41 cellular contexts compared by ENCODE assay signal in genomic region chr14:90705052-90705392, GRCh38.
"Had no signal": no experiment of that assay in that cellular context is flagged by ENCODE, and none has a peak within 500 bp of the region (broad histone marks: within the 10 kb centered on the region; RNA-seq: fewer than 3 reads in every experiment).

No MANE protein-coding gene starts in this region.

- H3K36me3 ChIP-seq: adrenal gland, ascending aorta, brain microvascular endothelial cell, breast epithelium, cardiac muscle cell had no signal

- H3K36me3 Mint-ChIP-seq: activated naive CD4-positive, alpha-beta T cell treated with anti-CD3 and anti-CD28 coated beads, Interleukin-2, amount 10 ng/mL, durations not matched to agents 7 days and 5 days; activated naive CD4-positive, alpha-beta T cell treated with anti-CD3 and anti-CD28 coated beads, Interleukin-2, amount 50 U/mL, for 24 hours; activated naive CD4-positive, alpha-beta T cell treated with anti-CD3 and anti-CD28 coated beads, Interleukin-2, amount 50 U/mL, for 72 hours; activated naive CD8-positive, alpha-beta T cell; activated naive CD8-positive, alpha-beta T cell treated with anti-CD3 and anti-CD28 coated beads for 36 hours; activated naive CD8-positive, alpha-beta T cell treated with anti-CD3 and anti-CD28 coated beads, Interleukin-2, amount 10 ng/mL, durations not matched to agents 7 days and 5 days had no signal

- DNase-seq: activated effector memory CD4-positive, alpha-beta T cell treated with anti-CD3 and anti-CD28 coated beads, Interleukin-2, amount 50 U/mL, for 16 hours; activated effector memory CD4-positive, alpha-beta T cell treated with Interleukin-2 at 50 U/mL for 16 hours; activated gamma-delta T cell; activated gamma-delta T cell treated with Interleukin-2 at 50 U/mL for 16 hours; activated naive CD4-positive, alpha-beta T cell; activated naive CD4-positive, alpha-beta T cell treated with anti-CD3 and anti-CD28 coated beads for 36 hours; activated naive CD4-positive, alpha-beta T cell treated with anti-CD3 and anti-CD28 coated beads, Interleukin-2, amount 10 ng/mL, durations not matched to agents 7 days and 5 days; activated naive CD4-positive, alpha-beta T cell treated with anti-CD3 and anti-CD28 coated beads, Interleukin-2, amount 50 U/mL, for 16 hours; activated naive CD4-positive, alpha-beta T cell treated with Interleukin-2 at 50 U/mL for 16 hours; activated naive CD8-positive, alpha-beta T cell treated with anti-CD3 and anti-CD28 coated beads for 36 hours; activated naive CD8-positive, alpha-beta T cell treated with anti-CD3 and anti-CD28 coated beads, Interleukin-2, amount 10 ng/mL, durations not matched to agents 7 days and 5 days; activated naive CD8-positive, alpha-beta T cell treated with anti-CD3 and anti-CD28 coated beads, Interleukin-2, amount 50 U/mL, for 24 hours; activated T-cell treated with anti-CD3 and anti-CD28 coated beads for 4 hours; activated T-cell treated with anti-CD3 and anti-CD28 coated beads, Interleukin-2, amount 50 U/mL, for 1 hour; activated T-cell treated with anti-CD3 and anti-CD28 coated beads, Interleukin-2, amount 50 U/mL, for 24 hours; activated T-cell treated with anti-CD3 and anti-CD28 coated beads, Interleukin-2, amount 50 U/mL, for 4 hours; activated T-cell treated with anti-CD3 and anti-CD28 coated beads, Interleukin-2, amount 50 U/mL, for 48 hours; activated T-cell treated with anti-CD3 and anti-CD28 coated beads, Interleukin-2, amount 50 U/mL, for 72 hours; adrenal gland; amniotic stem cell; amygdala; anterior cingulate cortex; aorta; body of pancreas; caudate nucleus; central memory CD4-positive, alpha-beta T cell; cerebellar nuclear complex had no signal

- H3K9me3 Mint-ChIP-seq: activated naive CD4-positive, alpha-beta T cell treated with anti-CD3 and anti-CD28 coated beads for 36 hours; activated naive CD4-positive, alpha-beta T cell treated with anti-CD3 and anti-CD28 coated beads, Interleukin-2, amount 10 ng/mL, durations not matched to agents 7 days and 5 days; activated naive CD4-positive, alpha-beta T cell treated with anti-CD3 and anti-CD28 coated beads, Interleukin-2, amount 50 U/mL, for 24 hours; activated naive CD4-positive, alpha-beta T cell treated with anti-CD3 and anti-CD28 coated beads, Interleukin-2, amount 50 U/mL, for 72 hours; activated naive CD8-positive, alpha-beta T cell treated with anti-CD3 and anti-CD28 coated beads for 36 hours; activated naive CD8-positive, alpha-beta T cell treated with anti-CD3 and anti-CD28 coated beads, Interleukin-2, amount 10 ng/mL, durations not matched to agents 7 days and 5 days; activated naive CD8-positive, alpha-beta T cell treated with anti-CD3 and anti-CD28 coated beads, Interleukin-2, amount 50 U/mL, for 24 hours; activated T-cell treated with anti-CD3 and anti-CD28 coated beads, Interleukin-2, amount 50 U/mL, for 24 hours; activated T-cell treated with anti-CD3 and anti-CD28 coated beads, Interleukin-2, amount 50 U/mL, for 4 hours; activated T-cell treated with anti-CD3 and anti-CD28 coated beads, Interleukin-2, amount 50 U/mL, for 72 hours; activated T-helper 1 cell treated with anti-CD3 and anti-CD28 coated beads, Interleukin-12 subunit alpha, Interleukin-12 subunit beta, Interleukin-2, Interleukin-4 antibody, amounts not matched to agents 30 ng/mL and 10 ng/mL and 1 ng/mL, durations not matched to agents 14 hours and 24 hours and 36 hours; activated T-helper 17 cell treated with anti-CD3 and anti-CD28 coated beads, Interleukin-2, amount 50 U/mL, for 72 hours; activated T-helper 2 cell treated with anti-CD3 and anti-CD28 coated beads, Interferon-gamma antibody, Interleukin-2, Interleukin-4, amounts not matched to agents 10 μg/mL and 5 μg/mL and 100 μg/mL, durations not matched to agents 14 hours and 24 hours and 36 hours; central memory CD8-positive, alpha-beta T cell had no signal

- H3K27me3 ChIP-seq: adrenal gland, ascending aorta, body of pancreas, brain microvascular endothelial cell, breast epithelium, cardiac muscle cell had no signal

- H3K27ac Mint-ChIP-seq: activated naive CD4-positive, alpha-beta T cell treated with anti-CD3 and anti-CD28 coated beads for 36 hours; activated naive CD4-positive, alpha-beta T cell treated with anti-CD3 and anti-CD28 coated beads, Interleukin-2, amount 10 ng/mL, durations not matched to agents 7 days and 5 days; activated naive CD4-positive, alpha-beta T cell treated with anti-CD3 and anti-CD28 coated beads, Interleukin-2, amount 50 U/mL, for 24 hours; activated naive CD8-positive, alpha-beta T cell; activated naive CD8-positive, alpha-beta T cell treated with anti-CD3 and anti-CD28 coated beads for 36 hours; activated naive CD8-positive, alpha-beta T cell treated with anti-CD3 and anti-CD28 coated beads, Interleukin-2, amount 10 ng/mL, durations not matched to agents 7 days and 5 days; activated naive CD8-positive, alpha-beta T cell treated with anti-CD3 and anti-CD28 coated beads, Interleukin-2, amount 50 U/mL, for 24 hours; activated T-cell treated with anti-CD3 and anti-CD28 coated beads, Interleukin-2, amount 50 U/mL, for 24 hours; activated T-cell treated with anti-CD3 and anti-CD28 coated beads, Interleukin-2, amount 50 U/mL, for 72 hours; activated T-helper 1 cell treated with anti-CD3 and anti-CD28 coated beads, Interleukin-12 subunit alpha, Interleukin-12 subunit beta, Interleukin-2, Interleukin-4 antibody, amounts not matched to agents 30 ng/mL and 10 ng/mL and 1 ng/mL, durations not matched to agents 14 hours and 24 hours and 36 hours; activated T-helper 17 cell treated with anti-CD3 and anti-CD28 coated beads, Interleukin-2, amount 50 U/mL, for 72 hours; activated T-helper 2 cell treated with anti-CD3 and anti-CD28 coated beads, Interferon-gamma antibody, Interleukin-2, Interleukin-4, amounts not matched to agents 10 μg/mL and 5 μg/mL and 100 μg/mL, durations not matched to agents 14 hours and 24 hours and 36 hours had no signal

- H3K4me1 ChIP-seq: adrenal gland, ascending aorta, body of pancreas, breast epithelium had no signal

- H3K27ac ChIP-seq: adrenal gland, ascending aorta, body of pancreas, brain microvascular endothelial cell, breast epithelium, cardiac muscle cell had no signal

- H3K9me3 ChIP-seq: adrenal gland, ascending aorta, body of pancreas, breast epithelium had no signal

- H3K4me3 ChIP-seq: adrenal gland, ascending aorta, body of pancreas, breast epithelium, cardiac muscle cell had no signal

- H3K27me3 Mint-ChIP-seq: activated naive CD8-positive, alpha-beta T cell treated with anti-CD3 and anti-CD28 coated beads for 36 hours; activated naive CD8-positive, alpha-beta T cell treated with anti-CD3 and anti-CD28 coated beads, Interleukin-2, amount 50 U/mL, for 24 hours; brain had no signal

- ATAC-seq: activated naive CD4-positive, alpha-beta T cell treated with anti-CD3 and anti-CD28 coated beads, Interleukin-2, amount 50 U/mL, for 72 hours; activated naive CD8-positive, alpha-beta T cell treated with anti-CD3 and anti-CD28 coated beads, Interleukin-2, amount 50 U/mL, for 24 hours; activated T-cell treated with anti-CD3 and anti-CD28 coated beads, Interleukin-2, amount 50 U/mL, for 4 hours; activated T-cell treated with anti-CD3 and anti-CD28 coated beads, Interleukin-2, amount 50 U/mL, for 72 hours; activated T-helper 17 cell treated with anti-CD3 and anti-CD28 coated beads, Interleukin-2, amount 50 U/mL, for 72 hours; body of pancreas had no signal

- H3K4me3 Mint-ChIP-seq: activated naive CD4-positive, alpha-beta T cell treated with anti-CD3 and anti-CD28 coated beads for 36 hours; activated naive CD4-positive, alpha-beta T cell treated with anti-CD3 and anti-CD28 coated beads, Interleukin-2, amount 10 ng/mL, durations not matched to agents 7 days and 5 days; activated naive CD4-positive, alpha-beta T cell treated with anti-CD3 and anti-CD28 coated beads, Interleukin-2, amount 50 U/mL, for 24 hours; activated naive CD8-positive, alpha-beta T cell; activated naive CD8-positive, alpha-beta T cell treated with anti-CD3 and anti-CD28 coated beads for 36 hours; activated naive CD8-positive, alpha-beta T cell treated with anti-CD3 and anti-CD28 coated beads, Interleukin-2, amount 10 ng/mL, durations not matched to agents 7 days and 5 days; activated naive CD8-positive, alpha-beta T cell treated with anti-CD3 and anti-CD28 coated beads, Interleukin-2, amount 50 U/mL, for 24 hours; activated T-cell treated with anti-CD3 and anti-CD28 coated beads, Interleukin-2, amount 50 U/mL, for 24 hours; activated T-cell treated with anti-CD3 and anti-CD28 coated beads, Interleukin-2, amount 50 U/mL, for 4 hours; activated T-cell treated with anti-CD3 and anti-CD28 coated beads, Interleukin-2, amount 50 U/mL, for 72 hours; activated T-helper 1 cell treated with anti-CD3 and anti-CD28 coated beads, Interleukin-12 subunit alpha, Interleukin-12 subunit beta, Interleukin-2, Interleukin-4 antibody, amounts not matched to agents 30 ng/mL and 10 ng/mL and 1 ng/mL, durations not matched to agents 14 hours and 24 hours and 36 hours; activated T-helper 17 cell treated with anti-CD3 and anti-CD28 coated beads, Interleukin-2, amount 50 U/mL, for 72 hours; brain; central memory CD8-positive, alpha-beta T cell had no signal

- H3K4me1 Mint-ChIP-seq: activated naive CD4-positive, alpha-beta T cell treated with anti-CD3 and anti-CD28 coated beads, Interleukin-2, amount 50 U/mL, for 24 hours; activated naive CD8-positive, alpha-beta T cell treated with anti-CD3 and anti-CD28 coated beads for 36 hours; activated naive CD8-positive, alpha-beta T cell treated with anti-CD3 and anti-CD28 coated beads, Interleukin-2, amount 10 ng/mL, durations not matched to agents 7 days and 5 days; activated naive CD8-positive, alpha-beta T cell treated with anti-CD3 and anti-CD28 coated beads, Interleukin-2, amount 50 U/mL, for 24 hours; activated T-helper 17 cell treated with anti-CD3 and anti-CD28 coated beads, Interleukin-2, amount 50 U/mL, for 72 hours; central memory CD8-positive, alpha-beta T cell had no signal

- FAIRE-seq: astrocyte, bronchial epithelial cell had no signal
